26 cellular contexts compared by ENCODE assay signal in the genomic region with DNA sequence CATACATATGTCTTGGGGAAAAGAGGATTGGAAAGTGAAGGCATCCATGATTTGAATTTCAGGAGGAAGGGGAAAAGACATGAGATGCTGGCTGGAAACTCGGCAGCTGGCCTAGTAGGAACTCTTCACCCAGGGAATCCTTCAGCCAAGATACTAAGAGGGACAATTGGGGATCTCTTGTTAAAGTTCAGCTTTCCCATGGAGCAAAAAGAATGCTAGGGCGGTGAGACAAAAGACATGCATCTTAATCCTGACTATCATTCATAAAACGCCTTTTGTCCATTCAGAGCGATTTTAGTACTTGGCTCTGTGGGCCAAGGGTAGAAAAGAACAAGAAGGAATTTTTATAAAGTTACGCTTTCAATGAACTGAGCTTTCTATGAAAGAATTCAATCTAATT. TPM values are rescaled to one million over a fixed set of nuclear protein-coding genes. Genes with fewer than 3 reads are reported as not detected.
DNase-seq lines count a peak whose midpoint lies in the region; FAIRE-seq and TF ChIP-seq lines count a peak whose summit lies in the region.
"Had no signal": no experiment of that assay in that cellular context is flagged by ENCODE, and none has a peak within 500 bp of the region (broad histone marks: within the 10 kb centered on the region; RNA-seq: fewer than 3 reads in every experiment).

No MANE protein-coding gene starts in this region.

- H2BK5ac ChIP-seq in H9 (ENCODE audit: insufficient read length, low read length) = no peak overlapping the region

- no CpG with 5 or more reads among the region's 5 CpGs for WGBS in H9 (ENCODE audit: extremely low coverage, insufficient read length, low lambda C conversion rate)
- 87% methylated on average over 5 of the region's 5 CpGs for WGBS in smooth muscle cell (ENCODE audit: low lambda C conversion rate)

- dilution Hi-C loops in keratinocyte (cut with MboI; ENCODE audit: extremely low pct_ligation_motif_present, low sequenced_read_pairs) = no loop called here

- H2BK12ac ChIP-seq in H9 (ENCODE audit: insufficient read length, low read depth, low read length) = no peak overlapping the region

- H2AFZ ChIP-seq in H9 (ENCODE audit: low read length) (no peak overlapping the region), keratinocyte (ENCODE audit: control insufficient read depth, low read length) (no peak overlapping the region), smooth muscle cell (ENCODE audit: low read depth) (no peak overlapping the region)

- H3K4ac ChIP-seq in H9 (ENCODE audit: low read depth, low read length) = no peak overlapping the region

- no peak overlapping the region for H2BK120ac ChIP-seq in H9 (ENCODE audit: low read depth, low read length, poor library complexity, severe bottlenecking)

- H3K18ac ChIP-seq in H9 (ENCODE audit: insufficient read length, low read depth, low read length) = no peak overlapping the region

- H3K4me2 ChIP-seq in H9 (ENCODE audit: insufficient read depth, insufficient read length, low read length) = no peak overlapping the region
- H3K4me2 ChIP-seq in keratinocyte (ENCODE audit: control insufficient read depth, extremely low read depth, insufficient read depth, low read depth, low read length) = peak overlapping the region; percentile 41
- H3K4me2 ChIP-seq in smooth muscle cell = peak overlapping the region; percentile 70

- DNase-seq in H9 (no peak), SJSA1 (ENCODE audit: low read depth in 1 of 2, low spot score in 2 of 2) (no peak), keratinocyte (ENCODE audit: low read depth, low spot score) (no peak), smooth muscle cell (lab: John Stamatoyannopoulos, UW; ENCODE audit: unreplicated experiment) (no peak), GM19238 (ENCODE audit: insufficient read length, low spot score) (no peak), hippocampal formation (lab: John Stamatoyannopoulos, UW) (no peak), C1 segment of cervical spinal cord (lab: John Stamatoyannopoulos, UW) (no peak)
- DNase-seq: AML-193; Calu3; CD8-positive, alpha-beta memory T cell; DMS153; HFFc6; NCI-H1092; NCI-H1436; NCI-H187 treated with DMSO at 0.1 percent for 48 hours; NCI-H2107; NCI-H446 treated with DMSO at 0.1 percent for 48 hours; OCI-M1; SHP77 had no signal

- H3K9me3 ChIP-seq in H9 (ENCODE audit: control insufficient read depth, low read depth, low read length) (no peaks in the 10 kb centered on the region), SJSA1 (replicated peaks) (no peaks in the 10 kb centered on the region), keratinocyte (ENCODE audit: control insufficient read depth, low read depth, low read length) (no peaks in the 10 kb centered on the region), smooth muscle cell (replicated peaks; ENCODE audit: low read depth) (no peaks in the 10 kb centered on the region)

- no peak overlapping the region for H2BK20ac ChIP-seq in H9 (ENCODE audit: low read depth, low read length, poor library complexity, severe bottlenecking)

- no peak overlapping the region for H3K14ac ChIP-seq in H9 (ENCODE audit: insufficient read depth, low read length)

- H4K8ac ChIP-seq in H9 (replicated peaks; ENCODE audit: insufficient read length, low read depth, low read length) = no peak overlapping the region

- no peak overlapping the region for H4K5ac ChIP-seq in H9 (ENCODE audit: insufficient read length, low read depth, low read length)

- no peak overlapping the region for H3K27ac ChIP-seq in H9 (ENCODE audit: insufficient read length, low read depth, low read length)
- H3K27ac ChIP-seq in SJSA1 = peak overlapping the region; percentile 89
- peak overlapping the region; percentile 36 for H3K27ac ChIP-seq in keratinocyte (ENCODE audit: control insufficient read depth, insufficient read depth, low read length)
- H3K27ac ChIP-seq in smooth muscle cell (ENCODE audit: low read depth) = peak overlapping the region; percentile 95
- H3K27ac ChIP-seq: C4-2B, SK-N-MC had no signal

- peaks cover 8% of the 10 kb centered on the region; the same call in 1 of the 2 replicates for H3K4me1 ChIP-seq in H9 (ENCODE audit: insufficient read depth, low read length)
- H3K4me1 ChIP-seq in SJSA1 (replicated peaks) = peaks cover 75% of the 10 kb centered on the region
- peaks cover 43% of the 10 kb centered on the region for H3K4me1 ChIP-seq in keratinocyte (ENCODE audit: control insufficient read depth, extremely low read depth, insufficient read depth, low read length)
- H3K4me1 ChIP-seq in smooth muscle cell (ENCODE audit: low read depth) = peaks cover 11% of the 10 kb centered on the region

- no peak for FAIRE-seq in keratinocyte (lab: Jason Lieb, UNC)
- FAIRE-seq: GM12891, HepG2, K562 had no signal

- TF ChIP-seq CTCF in H9 (conservative IDR thresholded peaks at IDR 0.05) (no peak), keratinocyte (optimal IDR thresholded peaks at IDR 0.05 in 1 of 3, IDR thresholded peaks at IDR 0.05 in 1 of 3, conservative IDR thresholded peaks at IDR 0.05 in 1 of 3; ENCODE audit: extremely low read depth in 1 of 3, insufficient read depth in 2 of 3, low read length in 3 of 3) (no peak), smooth muscle cell (IDR thresholded peaks at IDR 0.05; ENCODE audit: borderline replicate concordance, insufficient read depth, poor library complexity, severe bottlenecking) (no peak)

- H3K9ac ChIP-seq in H9 (ENCODE audit: extremely low read depth, insufficient read length, low read length) = no peak overlapping the region
- H3K9ac ChIP-seq in keratinocyte (ENCODE audit: control insufficient read depth, extremely low read depth, insufficient read depth, low read length) = no peak overlapping the region
- peak overlapping the region; percentile 81 for H3K9ac ChIP-seq in smooth muscle cell (ENCODE audit: low read depth)

- no peak overlapping the region for H2BK15ac ChIP-seq in H9 (ENCODE audit: low read depth, low read length)

- H4K20me1 ChIP-seq in H9 (ENCODE audit: control insufficient read depth, insufficient read depth, insufficient read length) = no peaks in the 10 kb centered on the region
- no peaks in the 10 kb centered on the region for H4K20me1 ChIP-seq in keratinocyte (ENCODE audit: control insufficient read depth, extremely low read depth, insufficient read depth, low read length)
- peaks cover 58% of the 10 kb centered on the region for H4K20me1 ChIP-seq in smooth muscle cell (ENCODE audit: low read depth)

- H3K79me1 ChIP-seq in H9 (ENCODE audit: insufficient read depth, low read depth, low read length, poor library complexity, severe bottlenecking) = no peaks in the 10 kb centered on the region

- H3T11ph ChIP-seq in H9 (ENCODE audit: low read length) = no peak overlapping the region

- no peaks in the 10 kb centered on the region for H3K9me3 Mint-ChIP-seq in H9
- H3K9me3 Mint-ChIP-seq: CD8-positive, alpha-beta memory T cell had no signal

- H3K27me3 Mint-ChIP-seq in H9 (ENCODE audit: low read depth) = no peaks in the 10 kb centered on the region

- H3K4me3 ChIP-seq in SJSA1 = no peak overlapping the region
- no peak overlapping the region for H3K4me3 ChIP-seq in keratinocyte (ENCODE audit: control insufficient read depth in 2 of 3, extremely low read depth in 1 of 3, insufficient read depth in 2 of 3, low read depth in 1 of 3, low read length in 3 of 3)
- H3K4me3 ChIP-seq in smooth muscle cell = no peak overlapping the region
- H3K4me3 ChIP-seq: K562, SK-N-MC had no signal

- no peak overlapping the region for H3K23ac ChIP-seq in H9 (ENCODE audit: insufficient read length, low read depth, low read length)

- peaks cover 40% of the 10 kb centered on the region for H3F3A ChIP-seq in smooth muscle cell (ENCODE audit: low read depth)

- no peaks in the 10 kb centered on the region for H3K27me3 ChIP-seq in H9 (ENCODE audit: insufficient read depth, low read length)
- H3K27me3 ChIP-seq in SJSA1 (replicated peaks) = no peaks in the 10 kb centered on the region
- no peaks in the 10 kb centered on the region for H3K27me3 ChIP-seq in keratinocyte (ENCODE audit: control insufficient read depth, extremely low read depth, insufficient read depth, low read length)
- no peaks in the 10 kb centered on the region for H3K27me3 ChIP-seq in smooth muscle cell (ENCODE audit: low read depth)

- no peak overlapping the region for H3K4me3 Mint-ChIP-seq in H9
- H3K4me3 Mint-ChIP-seq: CD8-positive, alpha-beta memory T cell; HFFc6 had no signal

- H3K9me1 ChIP-seq in keratinocyte (ENCODE audit: control insufficient read depth, extremely low read depth, insufficient read depth, low read length) = no peaks in the 10 kb centered on the region

- peak overlapping the region in 2 of 3 experiments; percentile 46 to 81; a peak in 2 of 7 replicates for H3K27ac Mint-ChIP-seq in H9
- H3K27ac Mint-ChIP-seq: CD8-positive, alpha-beta memory T cell; HFFc6 had no signal

- no peak overlapping the region for H4K91ac ChIP-seq in H9 (ENCODE audit: insufficient read length, low read depth, low read length)

- H3K36me3 Mint-ChIP-seq in H9 (ENCODE audit: insufficient read depth in 1 of 3, low read depth in 3 of 3) = peaks cover 22 to 51% (median 42%) of the 10 kb centered on the region in 3 experiments; a peak in 6 of 7 replicates
- H3K36me3 Mint-ChIP-seq: CD8-positive, alpha-beta memory T cell had no signal

- peaks cover 49% of the 10 kb centered on the region for H3K36me3 ChIP-seq in SJSA1
- peaks cover 3 to 7% of the 10 kb centered on the region in 2 experiments for H3K36me3 ChIP-seq in keratinocyte (ENCODE audit: control insufficient read depth in 2 of 2, extremely low read depth in 1 of 2, insufficient read depth in 2 of 2, low read length in 2 of 2)
- H3K36me3 ChIP-seq in smooth muscle cell (ENCODE audit: low read depth) = peaks cover 11% of the 10 kb centered on the region

- peaks cover 41 to 53% of the 10 kb centered on the region in 2 experiments for H3K4me1 Mint-ChIP-seq in H9
- H3K4me1 Mint-ChIP-seq: CD8-positive, alpha-beta memory T cell had no signal

- H3K79me2 ChIP-seq in H9 (ENCODE audit: insufficient read depth, low read length) (peaks cover 5% of the 10 kb centered on the region; the same call in 1 of the 2 replicates), keratinocyte (ENCODE audit: control insufficient read depth, insufficient read depth, low read length) (peaks cover 5% of the 10 kb centered on the region), smooth muscle cell (ENCODE audit: low read depth) (peaks cover 81% of the 10 kb centered on the region)

- no peak overlapping the region for H2AK5ac ChIP-seq in H9 (ENCODE audit: insufficient read length, low read length)

- H3K56ac ChIP-seq in H9 (ENCODE audit: insufficient read length, low read depth, low read length) = no peak overlapping the region

- no peaks in the 10 kb centered on the region for H3K23me2 ChIP-seq in H9 (ENCODE audit: insufficient read length, low read depth, low read length, poor library complexity, severe bottlenecking)

RNA-seq across cellular contexts. Expression of gene PDPN, which starts 20.6 kb away (rescaled TPM):
- total RNA-seq in H9 (2021) (199 and 205 TPM in 2 replicates), smooth muscle cell (459 and 476 TPM in 2 replicates)
- total RNA-seq in SJSA1 (2014; rRNA removed; shearing (Covaris generic)) = 36.0 and 43.8 TPM in 2 replicates
- polyA plus RNA-seq in keratinocyte (27.5 to 110 TPM (median 29.9 TPM) in 3 replicates), smooth muscle cell (336 and 414 TPM in 2 replicates)
- polyA plus RNA-seq in keratinocyte (2011; ENCODE audit: low read depth) = 42.5 TPM
- polyA plus RNA-seq in keratinocyte (2011; cell fraction: cytosol; rRNA removed) = 79.0 and 96.5 TPM in 2 replicates
- polyA plus RNA-seq in keratinocyte (2011; cell fraction: nucleus; rRNA removed) = 132 and 134 TPM in 2 replicates
- polyA plus RNA-seq in keratinocyte (2012; ENCODE audit: low replicate concordance) = 61.7 and 117 TPM in 2 replicates
- 15.7 to 66.3 TPM (median 23.9 TPM) in 3 replicates for polyA minus RNA-seq in keratinocyte
- polyA minus RNA-seq in keratinocyte (2011; cell fraction: cytosol; rRNA and poly(A)+ RNA removed) = 37.0 TPM
- 17.3 and 46.8 TPM in 2 replicates for polyA minus RNA-seq in keratinocyte (2011; cell fraction: nucleus; rRNA and poly(A)+ RNA removed)
- total RNA-seq: A172, Calu3, G401, HepG2, HFFc6 had no signal
- polyA plus RNA-seq: CD8-positive, alpha-beta memory T cell; HepG2; K562 had no signal
